2 cellular contexts compared by ENCODE assay signal in the genomic region with DNA sequence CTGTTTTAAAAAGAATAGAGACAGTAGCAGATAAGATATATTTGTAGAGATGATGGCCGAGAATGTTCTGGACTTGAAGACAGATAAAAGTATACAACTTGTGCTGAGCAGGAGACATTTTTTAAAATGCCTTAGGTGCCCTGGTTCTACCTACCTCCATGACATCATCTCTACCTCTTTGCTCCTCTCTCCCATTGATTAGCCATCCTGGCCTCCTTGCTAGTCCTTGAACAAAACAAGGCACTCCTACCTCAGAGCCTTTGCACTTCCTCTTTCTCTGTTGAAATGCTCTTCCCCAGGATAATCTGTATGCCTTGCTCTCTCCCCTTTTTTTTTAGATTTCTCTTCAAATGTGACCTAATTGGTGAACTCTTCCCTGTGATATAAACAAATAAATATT.
TF ChIP-seq lines count a peak whose summit lies in the region.

No MANE protein-coding gene starts in this region.

TF ChIP-seq in HepG2, 621 proteins besides CTCF, POLR2A, EP300 and RAD21:
- TF ChIP-seq, protein P1, sequence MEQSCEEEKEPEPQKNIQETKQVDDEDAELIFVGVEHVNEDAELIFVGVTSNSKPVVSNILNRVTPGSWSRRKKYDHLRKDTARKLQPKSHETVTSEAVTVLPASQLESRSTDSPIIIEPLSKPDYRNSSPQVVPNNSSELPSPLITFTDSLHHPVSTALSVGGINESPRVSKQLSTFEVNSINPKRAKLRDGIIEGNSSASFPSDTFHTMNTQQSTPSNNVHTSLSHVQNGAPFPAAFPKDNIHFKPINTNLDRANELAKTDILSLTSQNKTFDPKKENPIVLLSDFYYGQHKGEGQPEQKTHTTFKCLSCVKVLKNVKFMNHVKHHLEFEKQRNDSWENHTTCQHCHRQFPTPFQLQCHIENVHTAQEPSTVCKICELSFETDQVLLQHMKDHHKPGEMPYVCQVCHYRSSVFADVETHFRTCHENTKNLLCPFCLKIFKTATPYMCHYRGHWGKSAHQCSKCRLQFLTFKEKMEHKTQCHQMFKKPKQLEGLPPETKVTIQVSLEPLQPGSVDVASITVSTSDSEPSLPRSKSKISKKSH (CRISPR knock-in tag; IDR thresholded peaks at IDR 0.05; ENCODE audit: borderline replicate concordance) = no peak
- TF ChIP-seq ATF7 (IDR thresholded peaks at IDR 0.05) (peak; percentile 46), ATF7 (CRISPR knock-in tag; IDR thresholded peaks at IDR 0.05) (no peak)

TF ChIP-seq in GM12878, 131 proteins besides CTCF, POLR2A, EP300 and RAD21:
- TF ChIP-seq ZNF217 (IDR thresholded peaks at IDR 0.05) = no peak
- TF ChIP-seq, protein P2, sequence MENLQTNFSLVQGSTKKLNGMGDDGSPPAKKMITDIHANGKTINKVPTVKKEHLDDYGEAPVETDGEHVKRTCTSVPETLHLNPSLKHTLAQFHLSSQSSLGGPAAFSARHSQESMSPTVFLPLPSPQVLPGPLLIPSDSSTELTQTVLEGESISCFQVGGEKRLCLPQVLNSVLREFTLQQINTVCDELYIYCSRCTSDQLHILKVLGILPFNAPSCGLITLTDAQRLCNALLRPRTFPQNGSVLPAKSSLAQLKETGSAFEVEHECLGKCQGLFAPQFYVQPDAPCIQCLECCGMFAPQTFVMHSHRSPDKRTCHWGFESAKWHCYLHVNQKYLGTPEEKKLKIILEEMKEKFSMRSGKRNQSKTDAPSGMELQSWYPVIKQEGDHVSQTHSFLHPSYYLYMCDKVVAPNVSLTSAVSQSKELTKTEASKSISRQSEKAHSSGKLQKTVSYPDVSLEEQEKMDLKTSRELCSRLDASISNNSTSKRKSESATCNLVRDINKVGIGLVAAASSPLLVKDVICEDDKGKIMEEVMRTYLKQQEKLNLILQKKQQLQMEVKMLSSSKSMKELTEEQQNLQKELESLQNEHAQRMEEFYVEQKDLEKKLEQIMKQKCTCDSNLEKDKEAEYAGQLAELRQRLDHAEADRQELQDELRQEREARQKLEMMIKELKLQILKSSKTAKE (IDR thresholded peaks at IDR 0.05; ENCODE audit: low read depth, poor library complexity, severe bottlenecking) = no peak
- TF ChIP-seq SPI1 (IDR thresholded peaks at IDR 0.05; ENCODE audit: borderline replicate concordance, insufficient read depth, low read depth, low read length) = peak; percentile 51; the same call in 1 of the 2 replicates
- TF ChIP-seq NFYA (IDR thresholded peaks at IDR 0.05; ENCODE audit: borderline replicate concordance, low read depth, low read length) = no peak
- TF ChIP-seq, protein P3, sequence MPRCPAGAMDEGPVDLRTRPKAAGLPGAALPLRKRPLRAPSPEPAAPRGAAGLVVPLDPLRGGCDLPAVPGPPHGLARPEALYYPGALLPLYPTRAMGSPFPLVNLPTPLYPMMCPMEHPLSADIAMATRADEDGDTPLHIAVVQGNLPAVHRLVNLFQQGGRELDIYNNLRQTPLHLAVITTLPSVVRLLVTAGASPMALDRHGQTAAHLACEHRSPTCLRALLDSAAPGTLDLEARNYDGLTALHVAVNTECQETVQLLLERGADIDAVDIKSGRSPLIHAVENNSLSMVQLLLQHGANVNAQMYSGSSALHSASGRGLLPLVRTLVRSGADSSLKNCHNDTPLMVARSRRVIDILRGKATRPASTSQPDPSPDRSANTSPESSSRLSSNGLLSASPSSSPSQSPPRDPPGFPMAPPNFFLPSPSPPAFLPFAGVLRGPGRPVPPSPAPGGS (IDR thresholded peaks at IDR 0.05; ENCODE audit: borderline replicate concordance, insufficient read depth, low read depth, low read length, poor library complexity, severe bottlenecking) = no peak
